Comparison of ENCODE assay signal across 10 cellular contexts in the genomic region with DNA sequence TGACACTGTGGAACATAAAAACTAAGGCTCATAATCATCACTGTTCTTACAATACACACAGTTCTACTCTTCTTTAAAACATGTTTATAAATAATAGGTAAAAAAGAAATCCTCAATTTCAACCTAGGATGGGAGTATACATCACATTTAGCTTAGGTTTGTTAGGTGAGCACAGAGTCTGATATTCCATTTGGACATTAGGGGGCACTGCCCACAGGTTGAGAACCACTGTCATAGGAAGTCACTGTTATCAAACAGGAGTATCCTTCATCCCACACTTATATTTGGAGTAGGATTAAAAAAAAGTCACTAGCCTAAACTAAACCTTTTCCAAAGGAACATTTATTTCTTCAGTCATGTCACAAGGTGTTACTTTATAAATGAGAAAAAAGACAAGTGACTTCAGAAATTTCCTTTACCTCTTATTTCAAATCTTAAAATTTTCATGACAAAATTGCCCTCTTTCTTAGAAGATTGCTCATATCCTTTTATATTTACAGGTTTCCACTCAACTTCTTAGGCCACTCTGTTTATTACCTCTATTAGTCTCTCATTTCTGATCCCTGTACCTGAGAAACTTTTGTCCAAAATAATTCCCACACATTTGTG.
DNase-seq lines count a peak whose midpoint lies in the region; ATAC-seq, FAIRE-seq and TF ChIP-seq lines count a peak whose summit lies in the region.
"Had no signal": no experiment of that assay in that cellular context is flagged by ENCODE, and none has a peak within 500 bp of the region (broad histone marks: within the 10 kb centered on the region; RNA-seq: fewer than 3 reads in every experiment).

No MANE protein-coding gene starts in this region.

- H3K4me2 ChIP-seq in DND-41 (ENCODE audit: insufficient read depth, low read length) (no peak overlapping the region), endothelial cell of umbilical vein (ENCODE audit: insufficient read depth, low read length) (no peak overlapping the region)

- no TSS peak for BruUV-seq in endothelial cell of umbilical vein (replicated peaks; lab: Mats Ljungman, UMichigan)

- H3K4me3 ChIP-seq in DND-41 (ENCODE audit: low read depth in 1 of 2, low read length in 2 of 2) (no peak overlapping the region), LNCaP clone FGC (ENCODE audit: low read depth, low read length) (no peak overlapping the region), endothelial cell of umbilical vein (replicated peaks in 1 of 3; ENCODE audit: insufficient read depth in 1 of 3, low read depth in 1 of 3, low read length in 3 of 3) (no peak overlapping the region)

- H3K4me1 ChIP-seq in DND-41 (ENCODE audit: insufficient read depth, low read length) (no peaks in the 10 kb centered on the region), endothelial cell of umbilical vein (ENCODE audit: control insufficient read depth, extremely low read depth, insufficient read depth, low read length) (no peaks in the 10 kb centered on the region)

- no peak overlapping the region for H2AFZ ChIP-seq in DND-41 (ENCODE audit: low read depth, low read length)
- H2AFZ ChIP-seq in endothelial cell of umbilical vein (ENCODE audit: low read depth, low read length) = no peak overlapping the region

- H3K79me2 ChIP-seq in DND-41 (ENCODE audit: insufficient read depth, low read length) (no peaks in the 10 kb centered on the region), endothelial cell of umbilical vein (ENCODE audit: control insufficient read depth, insufficient read depth, low read length) (no peaks in the 10 kb centered on the region)

- dilution Hi-C loops in endothelial cell of umbilical vein (cut with MboI; ENCODE audit: extremely low pct_ligation_motif_present, low sequenced_read_pairs) = no loop called here

- TF ChIP-seq CTCF in DND-41 (IDR thresholded peaks at IDR 0.05; ENCODE audit: borderline replicate concordance, extremely low read depth, low read length, poor library complexity, severe bottlenecking) (peak; percentile 36), LNCaP clone FGC (IDR thresholded peaks at IDR 0.05; ENCODE audit: control insufficient read depth, extremely low read depth, insufficient read depth) (peak; percentile 73), endothelial cell of umbilical vein (IDR thresholded peaks at IDR 0.05; ENCODE audit: extremely low read depth in 1 of 2, insufficient read depth in 1 of 2, low read depth in 1 of 2, low read length in 2 of 2) (peak; percentile 35 to 61)

- H3K27me3 ChIP-seq in DND-41 (ENCODE audit: insufficient read depth, low read length, poor library complexity) (no peaks in the 10 kb centered on the region), endothelial cell of umbilical vein (ENCODE audit: control insufficient read depth in 2 of 2, insufficient read depth in 2 of 2, low read length in 2 of 2) (no peaks in the 10 kb centered on the region)

- no peak overlapping the region for H3K27ac ChIP-seq in DND-41 (ENCODE audit: low read length)
- no peak overlapping the region for H3K27ac ChIP-seq in endothelial cell of umbilical vein (ENCODE audit: insufficient read depth, low read depth, low read length)
- H3K27ac ChIP-seq: epithelial cell of prostate had no signal

- intact Hi-C loops in endothelial cell of umbilical vein (cut with micrococcal nuclease) = loop anchor here (1.0 to 5.0 kb wide), 4 partner anchors 242 to 608 kb away; no protein-coding TSS in a partner anchor

- DNase-seq in DND-41 = no peak
- peak; percentile 2 for DNase-seq in LNCaP clone FGC (ENCODE audit: low read depth)
- peak; percentile 59 for DNase-seq in endothelial cell of umbilical vein (ENCODE audit: low read depth, low spot score)
- peak; percentile 21 for DNase-seq in urothelium cell line (ENCODE audit: low spot score)
- no peak for DNase-seq in activated gamma-delta T cell (lab: John Stamatoyannopoulos, UW)
- no peak for DNase-seq in NCI-H2227 treated with DMSO at 0.1 percent for 48 hours (lab: John Stamatoyannopoulos, UW)
- no peak for DNase-seq in cerebellum (ENCODE audit: low spot score)
- DNase-seq: stimulated activated naive B cell treated with anti-CD40 and anti-IgM and Interleukin-4, amounts not matched to agents 10 μg/mL and 1 μg/mL and 100 μg/mL, for 72 hours had no signal

- H3K9me1 ChIP-seq in endothelial cell of umbilical vein (replicated peaks; ENCODE audit: control insufficient read depth, extremely low read depth, insufficient read depth, low read length) = no peaks in the 10 kb centered on the region

- H3K9me3 ChIP-seq in DND-41 (ENCODE audit: insufficient read depth, low read length, severe bottlenecking) (no peaks in the 10 kb centered on the region), endothelial cell of umbilical vein (replicated peaks; ENCODE audit: control insufficient read depth, insufficient read depth, low read length) (no peaks in the 10 kb centered on the region)

- no peaks in the 10 kb centered on the region for H4K20me1 ChIP-seq in DND-41 (ENCODE audit: insufficient read depth, low read length)
- no peaks in the 10 kb centered on the region for H4K20me1 ChIP-seq in endothelial cell of umbilical vein (replicated peaks; ENCODE audit: control insufficient read depth, extremely low read depth, insufficient read depth, low read length)

- POLR2A ChIA-PET in endothelial cell of umbilical vein (lab: Charles Lee) = no interaction called here

- no peak overlapping the region for H3K9ac ChIP-seq in DND-41 (ENCODE audit: low read depth, low read length)
- no peak overlapping the region for H3K9ac ChIP-seq in endothelial cell of umbilical vein (replicated peaks; ENCODE audit: extremely low read depth, insufficient read depth, low read length)

- no peaks in the 10 kb centered on the region for H3K36me3 ChIP-seq in DND-41 (ENCODE audit: insufficient read depth, low read length)
- H3K36me3 ChIP-seq in endothelial cell of umbilical vein (ENCODE audit: control insufficient read depth in 2 of 2, extremely low read depth in 1 of 2, insufficient read depth in 2 of 2, low read length in 2 of 2) = no peaks in the 10 kb centered on the region

- CTCF ChIA-PET in endothelial cell of umbilical vein (lab: Charles Lee) = interaction anchor here (0.5 to 4.5 kb wide), 34 partner anchors 8 to 609 kb away, joined by 3 to 60 read pairs (median 4); a partner anchor contains a TSS

- TF ChIP-seq POLR2A in endothelial cell of umbilical vein (IDR thresholded peaks at IDR 0.05; ENCODE audit: low read depth, low read length) = no peak

- FAIRE-seq in endothelial cell of umbilical vein (lab: Jason Lieb, UNC) = peak; percentile 4
- no peak for FAIRE-seq in urothelium cell line (lab: Jason Lieb, UNC)

- ATAC-seq in DND-41 (ENCODE audit: insufficient read depth, low read depth) (no peak), GM21423 (IDR thresholded peaks at IDR 0.05; ENCODE audit: unreplicated experiment) (peak; percentile 82)

TF ChIP-seq in endothelial cell of umbilical vein, 7 proteins besides CTCF, POLR2A, EP300 and RAD21:
- no peak for TF ChIP-seq POLR2AphosphoS5 (IDR thresholded peaks at IDR 0.05; ENCODE audit: insufficient read depth, low read depth, low read length)
- TF ChIP-seq GATA2 (IDR thresholded peaks at IDR 0.05; ENCODE audit: insufficient read depth, insufficient read length, low read depth, low read length) = no peak
- TF ChIP-seq FOS (IDR thresholded peaks at IDR 0.05; ENCODE audit: borderline replicate concordance, insufficient read depth, low read length) = no peak
- no peak for TF ChIP-seq MYC (IDR thresholded peaks at IDR 0.05; ENCODE audit: low read depth, low read length)
- TF ChIP-seq, protein P1, sequence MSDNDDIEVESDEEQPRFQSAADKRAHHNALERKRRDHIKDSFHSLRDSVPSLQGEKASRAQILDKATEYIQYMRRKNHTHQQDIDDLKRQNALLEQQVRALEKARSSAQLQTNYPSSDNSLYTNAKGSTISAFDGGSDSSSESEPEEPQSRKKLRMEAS (IDR thresholded peaks at IDR 0.05; ENCODE audit: insufficient read depth, insufficient read length) = no peak
- no peak for TF ChIP-seq JUN (IDR thresholded peaks at IDR 0.05; ENCODE audit: borderline replicate concordance, insufficient read depth, insufficient read length, low read depth)
- TF ChIP-seq EZH2 (IDR thresholded peaks at IDR 0.05; ENCODE audit: borderline replicate concordance, low read depth, low read length, severe bottlenecking) = no peak

Comparison
In these comparisons a context has a peak if more than half of its experiments do, and no peak if none do; other contexts are left out.
1. DNase-seq: peak in LNCaP clone FGC (single experiment), endothelial cell of umbilical vein (single experiment) and urothelium cell line (single experiment); none in DND-41 (single experiment), activated gamma-delta T cell (single experiment), NCI-H2227 treated with DMSO at 0.1 percent for 48 hours (single experiment) and cerebellum (single experiment).
2. Peak in every context shown above with its lines, with median percentiles within 50 percentile points of each other: CTCF ChIP-seq.